9 cellular contexts compared by ENCODE assay signal in genomic region chr3:151439652-151440125, GRCh38. TPM values are rescaled to one million over a fixed set of nuclear protein-coding genes. Genes with fewer than 3 reads are reported as not detected.
DNase-seq lines count a peak whose midpoint lies in the region; ATAC-seq, FAIRE-seq and TF ChIP-seq lines count a peak whose summit lies in the region.
"Had no signal": no experiment of that assay in that cellular context is flagged by ENCODE, and none has a peak within 500 bp of the region (broad histone marks: within the 10 kb centered on the region; RNA-seq: fewer than 3 reads in every experiment).

No MANE protein-coding gene starts in this region.

- no peaks in the 10 kb centered on the region for H3K4me1 ChIP-seq in CD4-positive, CD25-positive, alpha-beta regulatory T cell (ENCODE audit: control insufficient read depth, insufficient read depth, low read length, poor library complexity, severe bottlenecking)
- H3K4me1 ChIP-seq in adrenal gland (replicated peaks in 1 of 2) (peaks cover under 1% of the 10 kb centered on the region in 2 donors), right cardiac atrium (ENCODE audit: control insufficient read depth, insufficient read depth, low read length) (no peaks in the 10 kb centered on the region), small intestine (ENCODE audit: control insufficient read depth in 2 of 2, insufficient read depth in 1 of 2, low read depth in 1 of 2, low read length in 1 of 2) (no peaks in the 10 kb centered on the region)

- no peak for TF ChIP-seq POLR2A in adrenal gland (IDR thresholded peaks at IDR 0.05)

- TF ChIP-seq CTCF in adrenal gland (IDR thresholded peaks at IDR 0.05): peak; percentile 80 to 93 (median 86)

- no peaks in the 10 kb centered on the region for H3K36me3 ChIP-seq in CD4-positive, CD25-positive, alpha-beta regulatory T cell (ENCODE audit: control insufficient read depth, insufficient read depth, low read length)
- H3K36me3 ChIP-seq in adrenal gland (replicated peaks in 1 of 2) (no peaks in the 10 kb centered on the region), small intestine (ENCODE audit: control insufficient read depth in 2 of 2, insufficient read depth in 2 of 2, low read length in 2 of 2) (no peaks in the 10 kb centered on the region)

- peak in 2 of 3 donors; percentile 19 to 38 for DNase-seq in CD4-positive, CD25-positive, alpha-beta regulatory T cell
- DNase-seq in NCI-H345 treated with DMSO at 0.1 percent for 48 hours (lab: John Stamatoyannopoulos, UW; ENCODE audit: unreplicated experiment): peak; percentile 6
- peak in 5 of 7 donors; percentile 33 to 55 (median 45) for DNase-seq in adrenal gland
- no peak for DNase-seq in right cardiac atrium
- peak; percentile 62 for DNase-seq in small intestine

- 27 to 43% (median 33%) methylated on average over 3 of the region's 3 CpGs for WGBS in adrenal gland, 4 donors
- WGBS in right cardiac atrium: 32% methylated on average over 3 of the region's 3 CpGs
- 11 to 32% (median 17%) methylated on average over 3 of the region's 3 CpGs for WGBS in small intestine, 3 donors

- no peaks in the 10 kb centered on the region for H3K4me1 Mint-ChIP-seq in CD4-positive, CD25-positive, alpha-beta regulatory T cell

- H3K9me3 Mint-ChIP-seq in CD4-positive, CD25-positive, alpha-beta regulatory T cell: peaks cover 0 to under 1% (median 0%) of the 10 kb centered on the region in 7 donors

- intact Hi-C loops in adrenal gland (cut with DNase I): loop anchor here (5.0 to 10.0 kb wide), 4 partner anchors 218 to 485 kb away; no protein-coding TSS in a partner anchor
- intact Hi-C loops in right cardiac atrium (cut with DNase I): loop anchor here (5.0 to 10.0 kb wide), 6 partner anchors 215 to 478 kb away; no protein-coding TSS in a partner anchor

- peaks cover 5% of the 10 kb centered on the region for H3K27me3 Mint-ChIP-seq in CD4-positive, CD25-positive, alpha-beta regulatory T cell

- H3K27me3 ChIP-seq in CD4-positive, CD25-positive, alpha-beta regulatory T cell (ENCODE audit: control insufficient read depth, insufficient read depth, low read length): no peaks in the 10 kb centered on the region
- H3K27me3 ChIP-seq in adrenal gland (no peaks in the 10 kb centered on the region), right cardiac atrium (ENCODE audit: control insufficient read depth, insufficient read depth) (no peaks in the 10 kb centered on the region), small intestine (ENCODE audit: control insufficient read depth in 2 of 2, insufficient read depth in 2 of 2, low read length in 2 of 2) (no peaks in the 10 kb centered on the region)

- no peak overlapping the region for H3K4me3 Mint-ChIP-seq in CD4-positive, CD25-positive, alpha-beta regulatory T cell

- H3K27ac ChIP-seq in CD4-positive, CD25-positive, alpha-beta regulatory T cell (ENCODE audit: insufficient read depth, low read length, poor library complexity, severe bottlenecking): no peak overlapping the region
- H3K27ac ChIP-seq in adrenal gland (no peak overlapping the region), right cardiac atrium (ENCODE audit: low read length) (no peak overlapping the region), small intestine (ENCODE audit: low read depth in 1 of 2, low read length in 1 of 2) (no peak overlapping the region)

- no peak overlapping the region for H3K4me3 ChIP-seq in CD4-positive, CD25-positive, alpha-beta regulatory T cell (ENCODE audit: low read depth, low read length)
- no peak overlapping the region for H3K4me3 ChIP-seq in adrenal gland
- no peak overlapping the region for H3K4me3 ChIP-seq in right cardiac atrium (ENCODE audit: low read length)
- H3K4me3 ChIP-seq in small intestine (ENCODE audit: low read depth in 1 of 2, low read length in 2 of 2): no peak overlapping the region

- ATAC-seq in CD4-positive, CD25-positive, alpha-beta regulatory T cell (ENCODE audit: low read depth in 2 of 2): peak in 1 of 2 donors; percentile 47
- ATAC-seq in GM18868 (IDR thresholded peaks at IDR 0.05; ENCODE audit: unreplicated experiment) (peak; percentile 88), HG03196 (IDR thresholded peaks at IDR 0.05; ENCODE audit: unreplicated experiment) (peak; percentile 74), right cardiac atrium (peak; percentile 79 to 84), HG03520 (IDR thresholded peaks at IDR 0.05; ENCODE audit: unreplicated experiment) (no peak)

- FAIRE-seq in small intestine (lab: Jason Lieb, UNC): no peak

- H3K36me3 Mint-ChIP-seq in CD4-positive, CD25-positive, alpha-beta regulatory T cell: no peaks in the 10 kb centered on the region

- no peaks in the 10 kb centered on the region for H3K9me3 ChIP-seq in CD4-positive, CD25-positive, alpha-beta regulatory T cell (ENCODE audit: control insufficient read depth in 2 of 2, low read length in 2 of 2)
- H3K9me3 ChIP-seq in adrenal gland (replicated peaks in 1 of 3) (no peaks in the 10 kb centered on the region), right cardiac atrium (ENCODE audit: control insufficient read depth, low read length) (no peaks in the 10 kb centered on the region), small intestine (ENCODE audit: control insufficient read depth, low read depth) (no peaks in the 10 kb centered on the region)

- H3K27ac Mint-ChIP-seq in CD4-positive, CD25-positive, alpha-beta regulatory T cell: no peak overlapping the region

RNA-seq across cellular contexts. Expression of gene IGSF10, which starts 21.2 kb away (rescaled TPM):
- total RNA-seq in CD4-positive, CD25-positive, alpha-beta regulatory T cell: not detected
- polyA plus RNA-seq in CD4-positive, CD25-positive, alpha-beta regulatory T cell: under 1 TPM in 1 of 4 donors, not detected in 3; 0.07 TPM
- total RNA-seq in adrenal gland (10 to 100 TPM in 4 of 8 donors, 1 to 10 TPM in 4; 6.6 to 33.7 (median 9.5) TPM), right cardiac atrium (10 to 100 TPM in 3 of 4 donors, 1 to 10 TPM in 1; 5.0 to 19.3 (median 14.0) TPM)
- polyA plus RNA-seq in adrenal gland (1 to 10 TPM; 5.1 to 6.5 (median 5.6) TPM), right cardiac atrium (12.3 TPM), small intestine (1 to 10 TPM in 1 of 3 donors, not detected in 2; 2.6 TPM)
- total RNA-seq: T-helper 1 cell treated with Interleukin-12 subunit alpha and Interleukin-12 subunit beta and Interleukin-4 antibody, amounts not matched to agents 30 ng/mL and 1 ng/mL, for 36 hours had no signal

RNA-seq across cellular contexts. Expression of gene P2RY12, which starts 55.1 kb away (rescaled TPM):
- 1.9 TPM for total RNA-seq in CD4-positive, CD25-positive, alpha-beta regulatory T cell
- not detected for polyA plus RNA-seq in CD4-positive, CD25-positive, alpha-beta regulatory T cell
- total RNA-seq in adrenal gland: 10 to 100 TPM in 2 of 8 donors, 1 to 10 TPM in 6; 1.9 to 13.2 (median 4.4) TPM
- 1 to 10 TPM in 1 of 3 donors, under 1 TPM in 2; 0.37 to 2.3 (median 0.56) TPM for polyA plus RNA-seq in adrenal gland
- 1 to 10 TPM; 1.3 to 4.0 (median 1.4) TPM for total RNA-seq in right cardiac atrium
- polyA plus RNA-seq in right cardiac atrium: 1.2 TPM
- polyA plus RNA-seq in small intestine: under 1 TPM in 2 of 3 donors, not detected in 1; 0.54 to 0.75 TPM
- total RNA-seq: T-helper 1 cell treated with Interleukin-12 subunit alpha and Interleukin-12 subunit beta and Interleukin-4 antibody, amounts not matched to agents 30 ng/mL and 1 ng/mL, for 36 hours had no signal

Comparison
In these comparisons a context has a peak if more than half of its experiments do, and no peak if none do; other contexts are left out.
1. DNase-seq: peak in CD4-positive, CD25-positive, alpha-beta regulatory T cell (2 of 3), NCI-H345 treated with DMSO at 0.1 percent for 48 hours (single experiment), adrenal gland (5 of 7) and small intestine (single experiment); none in right cardiac atrium (0 of 3).